22 cellular contexts compared by ENCODE assay signal in genomic region chr7:128763541-128763940, GRCh38. TPM values are rescaled to one million over a fixed set of nuclear protein-coding genes. Genes with fewer than 3 reads are reported as not detected.
DNase-seq lines count a peak whose midpoint lies in the region; ATAC-seq, FAIRE-seq and TF ChIP-seq lines count a peak whose summit lies in the region.
"Had no signal": no experiment of that assay in that cellular context is flagged by ENCODE, and none has a peak within 500 bp of the region (broad histone marks: within the 10 kb centered on the region; RNA-seq: fewer than 3 reads in every experiment).

No MANE protein-coding gene starts in this region.

- H3K9me3 ChIP-seq in GM12878 (replicated peaks; ENCODE audit: control insufficient read depth, insufficient read depth, low read length) (no peaks in the 10 kb centered on the region), sigmoid colon (no peaks in the 10 kb centered on the region)
- H3K9me3 ChIP-seq: BLaER1 treated with 17β-estradiol and CSF1 and Interleukin-3, amounts not matched to agents 10 nM and 100 nM; SJCRH30 had no signal

- no peak overlapping the region for H2AFZ ChIP-seq in GM12878 (ENCODE audit: control insufficient read depth, low read depth, low read length)

- CTCF ChIA-PET in GM12878 (lab: Yijun Ruan, JAX): interaction anchor here (0.6 kb wide), 1 partner anchor 98 kb away, joined by 3 read pairs; no protein-coding TSS in a partner anchor

- ATAC-seq in GM12878 (no peak), GM21723 (IDR thresholded peaks at IDR 0.05; ENCODE audit: unreplicated experiment) (no peak)
- ATAC-seq: CD8-positive, alpha-beta T cell had no signal

- no peak overlapping the region for H3K4me2 ChIP-seq in GM12878 (ENCODE audit: control insufficient read depth, insufficient read depth)
- H3K4me2 ChIP-seq: BLaER1 treated with 17β-estradiol and CSF1 and Interleukin-3, amounts not matched to agents 10 nM and 100 nM had no signal

- H3K4me1 ChIP-seq in GM12878 (ENCODE audit: control insufficient read depth, insufficient read depth, low read length) (no peaks in the 10 kb centered on the region), sigmoid colon (peaks cover 0 to 22% (median 14%) of the 10 kb centered on the region in 4 donors)
- H3K4me1 ChIP-seq: BLaER1 treated with 17β-estradiol and CSF1 and Interleukin-3, amounts not matched to agents 10 nM and 100 nM; SJCRH30 had no signal

- POLR2A ChIA-PET in GM12878 (lab: Charles Lee): no interaction called here

- SMC1A ChIA-PET in GM12878 (lab: Charles Lee; ENCODE audit: uncharacterized antibody, unreplicated experiment): interaction anchor here (0.5 kb wide), 1 partner anchor 21 kb away, joined by 3 read pairs; no protein-coding TSS in a partner anchor

- in situ Hi-C loops in GM12878 (cut with MboI): no loop called here

- H3K27me3 ChIP-seq in GM12878 (replicated peaks in 1 of 2; ENCODE audit: control insufficient read depth in 2 of 2, insufficient read depth in 2 of 2, low read length in 1 of 2): no peaks in the 10 kb centered on the region
- no peaks in the 10 kb centered on the region for H3K27me3 ChIP-seq in sigmoid colon
- H3K27me3 ChIP-seq: BLaER1 treated with 17β-estradiol and CSF1 and Interleukin-3, amounts not matched to agents 10 nM and 100 nM; SJCRH30 had no signal

- BruUV-seq in GM12878 (replicated peaks; lab: Mats Ljungman, UMichigan): TSS peak; percentile 10

- FAIRE-seq in GM12878 (lab: Jason Lieb, UNC): no peak
- FAIRE-seq: GM12892, H54, RCC 7860 had no signal

- H3K27ac ChIP-seq in GM12878 (ENCODE audit: control insufficient read depth, insufficient read depth) (no peak overlapping the region), sigmoid colon (peak overlapping the region; percentile 48 to 93 (median 84))
- H3K27ac ChIP-seq: BLaER1 treated with 17β-estradiol and CSF1 and Interleukin-3, amounts not matched to agents 10 nM and 100 nM; SJCRH30 had no signal

- RAD21 ChIA-PET in GM12878 (lab: Charles Lee; ENCODE audit: unreplicated experiment): no interaction called here

- H4K20me1 ChIP-seq in GM12878 (ENCODE audit: control insufficient read depth, insufficient read depth): no peaks in the 10 kb centered on the region

- TF ChIP-seq EP300 in GM12878 (IDR thresholded peaks at IDR 0.05; ENCODE audit: borderline replicate concordance in 1 of 2, control insufficient read depth in 1 of 2, low read depth in 2 of 2, low read length in 2 of 2) (no peak), sigmoid colon (IDR thresholded peaks at IDR 0.05) (no peak)

- no peak overlapping the region for H3K9ac ChIP-seq in GM12878 (ENCODE audit: control insufficient read depth, insufficient read depth, low read length)
- H3K9ac ChIP-seq: BLaER1 treated with 17β-estradiol and CSF1 and Interleukin-3, amounts not matched to agents 10 nM and 100 nM had no signal

- H3K4me3 ChIP-seq in GM12878 (no peak overlapping the region), sigmoid colon (no peak overlapping the region)
- H3K4me3 ChIP-seq: BLaER1 treated with 17β-estradiol and CSF1 and Interleukin-3, amounts not matched to agents 10 nM and 100 nM; SJCRH30 had no signal

- DNase-seq in GM12878 (ENCODE audit: low read depth, low spot score) (no peak), fibroblast of gingiva (ENCODE audit: low read depth) (peak; percentile 47), kidney tubule cell (ENCODE audit: low spot score) (peak; percentile 77), sigmoid colon (no peak), NCI-H2081 treated with DMSO at 0.1 percent for 48 hours (lab: John Stamatoyannopoulos, UW) (no peak), AG08395 (ENCODE audit: low spot score) (no peak)
- DNase-seq: CD8-positive, alpha-beta T cell; Kasumi-1; NCI-H1417; NCI-H1694 treated with DMSO at 0.1 percent for 48 hours; NCI-H446; NCI-H526; OCI-M1; SJCRH30 had no signal

- TF ChIP-seq POLR2A in GM12878 (IDR thresholded peaks at IDR 0.05; ENCODE audit: low read depth, low read length): no peak
- no peak for TF ChIP-seq POLR2A in sigmoid colon (IDR thresholded peaks at IDR 0.05)

- TF ChIP-seq RAD21 in GM12878 (IDR thresholded peaks at IDR 0.05; ENCODE audit: insufficient read depth, low read depth, low read length): no peak

- intact Hi-C loops in GM12878 (cut with micrococcal nuclease; ENCODE audit: unreplicated experiment) (no loop called here), sigmoid colon (cut with DNase I) (no loop called here)

- 97% methylated on average over 3 of the region's 3 CpGs for WGBS in GM12878 (ENCODE audit: insufficient coverage, insufficient replicate concordance, low lambda C conversion rate, missing lambda C conversion rate)
- WGBS in sigmoid colon, 2 donors: 91 to 94% methylated on average over 3 of the region's 3 CpGs

- H3K79me2 ChIP-seq in GM12878 (ENCODE audit: control insufficient read depth, insufficient read depth, low read length): no peaks in the 10 kb centered on the region

- H3K36me3 ChIP-seq in GM12878 (ENCODE audit: control insufficient read depth in 2 of 2, insufficient read depth in 2 of 2, low read length in 1 of 2) (peaks cover 7 to 20% of the 10 kb centered on the region in 2 experiments; a peak in 3 of 4 replicates), sigmoid colon (peaks cover 0 to 80% (median 15%) of the 10 kb centered on the region in 4 donors)

- TF ChIP-seq CTCF in GM12878 (IDR thresholded peaks at IDR 0.05 in 2 of 3, conservative IDR thresholded peaks at IDR 0.05 in 1 of 3; ENCODE audit: control insufficient read depth in 2 of 3, extremely low read depth in 1 of 3, insufficient read depth in 1 of 3, low read depth in 3 of 3, low read length in 3 of 3): no peak
- TF ChIP-seq CTCF in sigmoid colon (IDR thresholded peaks at IDR 0.05): no peak

RNA-seq across cellular contexts. Expression of gene OPN1SW, which starts 12.1 kb away (rescaled TPM):
- not detected in 2 replicates for total RNA-seq in GM12878 (2013; cell fraction: nucleolus; rRNA removed)
- total RNA-seq in GM12878 (2014; rRNA removed) (not detected in 2 replicates), GM12878 (2014; rRNA removed; fragmentation: Illumina TruSeq; extraction: Trizol) (not detected in 2 replicates), GM12878 (2021) (not detected in 2 replicates), sigmoid colon (not detected)
- not detected for polyA plus RNA-seq in GM12878 (2011; ENCODE audit: low read depth)
- polyA plus RNA-seq in GM12878 (2011; rRNA removed) (not detected in 2 replicates), GM12878 (2014; fragmentation: Illumina TruSeq; extraction: Trizol) (not detected in 2 replicates), GM12878 (2014; fragmentation: Nextera tagmentation; extraction: Ambion mirVana) (under 1 TPM; 0.13 to 0.26 TPM), GM12878 (2014; rRNA removed) (not detected in 2 replicates), GM12878 (2016; fragmentation: Nextera tagmentation; extraction: Ambion mirVana) (under 1 TPM; 0.11 to 0.35 TPM), sigmoid colon (not detected)
- polyA plus RNA-seq in GM12878 (2011; cell fraction: cytosol; rRNA removed): not detected in 2 replicates
- not detected in 2 replicates for polyA plus RNA-seq in GM12878 (2011; cell fraction: nucleus; rRNA removed)
- not detected in 2 replicates for polyA plus RNA-seq in GM12878 (2012)
- polyA minus RNA-seq in GM12878 (2011; rRNA and poly(A)+ RNA removed): not detected in 2 replicates
- polyA minus RNA-seq in GM12878 (2011; cell fraction: cytosol; rRNA and poly(A)+ RNA removed): not detected in 2 replicates
- not detected in 2 replicates for polyA minus RNA-seq in GM12878 (2011; cell fraction: nucleus; rRNA and poly(A)+ RNA removed)
- total RNA-seq: A673; CD8-positive, alpha-beta T cell; G401; MCF 10A; SJCRH30 had no signal

RNA-seq across cellular contexts. Expression of gene CALU, which starts 24.4 kb away (rescaled TPM):
- total RNA-seq in GM12878 (2013; cell fraction: nucleolus; rRNA removed): 55.0 and 55.9 TPM in 2 replicates
- total RNA-seq in GM12878 (2014; rRNA removed): 31.8 and 36.0 TPM in 2 replicates
- 50.0 and 53.9 TPM in 2 replicates for total RNA-seq in GM12878 (2014; rRNA removed; fragmentation: Illumina TruSeq; extraction: Trizol)
- 28.1 and 33.0 TPM in 2 replicates for total RNA-seq in GM12878 (2021)
- 23.4 TPM for polyA plus RNA-seq in GM12878 (2011; ENCODE audit: low read depth)
- 39.9 and 49.4 TPM in 2 replicates for polyA plus RNA-seq in GM12878 (2011; rRNA removed)
- 15.5 and 17.9 TPM in 2 replicates for polyA plus RNA-seq in GM12878 (2011; cell fraction: cytosol; rRNA removed)
- polyA plus RNA-seq in GM12878 (2011; cell fraction: nucleus; rRNA removed): 16.9 and 20.0 TPM in 2 replicates
- 28.5 and 32.5 TPM in 2 replicates for polyA plus RNA-seq in GM12878 (2012)
- polyA plus RNA-seq in GM12878 (2014; fragmentation: Illumina TruSeq; extraction: Trizol): 48.5 and 61.8 TPM in 2 replicates
- 10 to 100 TPM; 33.6 to 44.3 TPM for polyA plus RNA-seq in GM12878 (2014; fragmentation: Nextera tagmentation; extraction: Ambion mirVana)
- polyA plus RNA-seq in GM12878 (2014; rRNA removed): 23.8 and 31.2 TPM in 2 replicates
- 10 to 100 TPM; 66.3 to 75.6 TPM for polyA plus RNA-seq in GM12878 (2016; fragmentation: Nextera tagmentation; extraction: Ambion mirVana)
- 22.0 and 27.6 TPM in 2 replicates for polyA minus RNA-seq in GM12878 (2011; rRNA and poly(A)+ RNA removed)
- 14.4 and 17.8 TPM in 2 replicates for polyA minus RNA-seq in GM12878 (2011; cell fraction: cytosol; rRNA and poly(A)+ RNA removed)
- 6.3 and 8.8 TPM in 2 replicates for polyA minus RNA-seq in GM12878 (2011; cell fraction: nucleus; rRNA and poly(A)+ RNA removed)
- total RNA-seq in sigmoid colon: 100 to 1,000 TPM; 153 to 250 (median 198) TPM
- polyA plus RNA-seq in sigmoid colon: 10 to 100 TPM; 14.4 to 38.7 (median 23.1) TPM

RNA-seq across cellular contexts. Expression of gene CCDC136, which starts 28.2 kb away (rescaled TPM):
- total RNA-seq in GM12878 (2013; cell fraction: nucleolus; rRNA removed): 20.7 and 21.1 TPM in 2 replicates
- 0.71 and 1.6 TPM in 2 replicates for total RNA-seq in GM12878 (2014; rRNA removed)
- 1.7 and 2.3 TPM in 2 replicates for total RNA-seq in GM12878 (2014; rRNA removed; fragmentation: Illumina TruSeq; extraction: Trizol)
- 1.8 and 2.8 TPM in 2 replicates for total RNA-seq in GM12878 (2021)
- 1.1 TPM for polyA plus RNA-seq in GM12878 (2011; ENCODE audit: low read depth)
- polyA plus RNA-seq in GM12878 (2011; rRNA removed): 3.6 and 4.8 TPM in 2 replicates
- polyA plus RNA-seq in GM12878 (2011; cell fraction: cytosol; rRNA removed): 1.3 and 3.1 TPM in 2 replicates
- polyA plus RNA-seq in GM12878 (2011; cell fraction: nucleus; rRNA removed): 16.7 and 18.0 TPM in 2 replicates
- 1.3 and 1.9 TPM in 2 replicates for polyA plus RNA-seq in GM12878 (2012)
- polyA plus RNA-seq in GM12878 (2014; fragmentation: Illumina TruSeq; extraction: Trizol): 1.3 and 1.6 TPM in 2 replicates
- polyA plus RNA-seq in GM12878 (2014; fragmentation: Nextera tagmentation; extraction: Ambion mirVana): under 1 TPM; 0.32 to 0.33 TPM
- 2.1 and 3.0 TPM in 2 replicates for polyA plus RNA-seq in GM12878 (2014; rRNA removed)
- 1 to 10 TPM in 1 of 2 experiments, under 1 TPM in 1; 0.87 to 1.2 TPM for polyA plus RNA-seq in GM12878 (2016; fragmentation: Nextera tagmentation; extraction: Ambion mirVana)
- polyA minus RNA-seq in GM12878 (2011; rRNA and poly(A)+ RNA removed): 2.7 and 4.2 TPM in 2 replicates
- polyA minus RNA-seq in GM12878 (2011; cell fraction: cytosol; rRNA and poly(A)+ RNA removed): 0.83 and 2.4 TPM in 2 replicates
- polyA minus RNA-seq in GM12878 (2011; cell fraction: nucleus; rRNA and poly(A)+ RNA removed): 3.5 and 8.1 TPM in 2 replicates
- 10 to 100 TPM; 19.9 to 53.7 (median 23.7) TPM for total RNA-seq in sigmoid colon
- 1 to 10 TPM in 2 of 3 donors, not detected in 1; 2.4 to 2.8 TPM for polyA plus RNA-seq in sigmoid colon

Comparison
In these comparisons a context has a peak if more than half of its experiments do, and no peak if none do; other contexts are left out.
1. DNase-seq: peak in fibroblast of gingiva (single experiment) and kidney tubule cell (single experiment); none in GM12878 (single experiment), sigmoid colon (single experiment), NCI-H2081 treated with DMSO at 0.1 percent for 48 hours (single experiment) and AG08395 (single experiment).